16 cellular contexts compared by ENCODE assay signal in the genomic region with DNA sequence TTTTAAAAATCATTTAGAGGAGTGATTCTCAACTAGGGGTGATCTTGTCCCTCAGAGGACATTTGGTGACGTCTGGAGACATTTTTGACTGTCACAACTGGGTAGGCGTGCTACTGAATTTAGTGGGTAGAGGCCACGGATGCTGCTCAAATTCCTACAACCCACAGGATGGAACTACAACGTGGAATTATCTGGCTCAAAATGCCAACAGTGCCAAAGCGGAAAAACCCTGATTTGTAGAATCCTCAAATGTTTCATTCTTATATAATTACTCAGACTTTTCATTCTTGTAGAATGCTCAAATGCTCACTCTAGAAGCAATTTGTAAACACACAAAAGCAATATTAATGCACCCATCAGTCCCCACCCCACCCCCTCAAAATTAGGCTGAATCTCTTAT.
DNase-seq lines count a peak whose midpoint lies in the region; ATAC-seq and TF ChIP-seq lines count a peak whose summit lies in the region.
"Had no signal": no experiment of that assay in that cellular context is flagged by ENCODE, and none has a peak within 500 bp of the region (broad histone marks: within the 10 kb centered on the region; RNA-seq: fewer than 3 reads in every experiment).

No MANE protein-coding gene starts in this region.

- TF ChIP-seq CTCF in HFFc6 (IDR thresholded peaks at IDR 0.05) (no peak), fibroblast of villous mesenchyme (IDR thresholded peaks at IDR 0.05; ENCODE audit: insufficient read depth, low read depth, low read length) (no peak), smooth muscle cell (IDR thresholded peaks at IDR 0.05; ENCODE audit: borderline replicate concordance, insufficient read depth, poor library complexity, severe bottlenecking) (no peak), gastrocnemius medialis (IDR thresholded peaks at IDR 0.05 in 4 of 5, conservative IDR thresholded peaks at IDR 0.05 in 1 of 5) (no peak)

- H3K4me1 ChIP-seq in smooth muscle cell (ENCODE audit: low read depth): peaks cover 38% of the 10 kb centered on the region
- peaks cover 5 to 18% of the 10 kb centered on the region in 2 donors for H3K4me1 ChIP-seq in gastrocnemius medialis

- H3K36me3 ChIP-seq in smooth muscle cell (ENCODE audit: low read depth): no peaks in the 10 kb centered on the region
- H3K36me3 ChIP-seq in gastrocnemius medialis: no peaks in the 10 kb centered on the region

- no peak overlapping the region for H3K4me3 ChIP-seq in fibroblast of villous mesenchyme (ENCODE audit: low read depth, low read length)
- H3K4me3 ChIP-seq in smooth muscle cell: no peak overlapping the region
- H3K4me3 ChIP-seq in gastrocnemius medialis: no peak overlapping the region
- H3K4me3 ChIP-seq: coronary artery, testis had no signal

- H4K20me1 ChIP-seq in smooth muscle cell (ENCODE audit: low read depth): no peaks in the 10 kb centered on the region

- peak; percentile 71 for DNase-seq in HFFc6
- peak; percentile 75 for DNase-seq in amniotic stem cell (lab: John Stamatoyannopoulos, UW)
- DNase-seq in fibroblast of villous mesenchyme (ENCODE audit: low read depth): peak; percentile 36
- DNase-seq in smooth muscle cell (lab: John Stamatoyannopoulos, UW; ENCODE audit: unreplicated experiment): no peak
- no peak for DNase-seq in gastrocnemius medialis
- no peak for DNase-seq in effector CD4-positive, alpha-beta T cell
- DNase-seq: activated naive CD4-positive, alpha-beta T cell treated with Interleukin-2 at 50 U/mL for 16 hours; KG1; NCI-H187; NCI-H526 treated with DMSO at 0.1 percent for 48 hours; nephron progenitor cell; SHP77; small intestine; testis had no signal

- H3K27ac Mint-ChIP-seq in HFFc6: peak overlapping the region; percentile 86
- H3K27ac Mint-ChIP-seq: nephron progenitor cell had no signal

- intact Hi-C loops in gastrocnemius medialis (cut with DNase I; ENCODE audit: low total_unique reads): no loop called here

- in situ Hi-C loops in gastrocnemius medialis (cut with MboI; ENCODE audit: low sequenced_read_pairs in 4 of 4): loop anchor here in 1 of 4 donors (25.0 kb wide), 1 partner anchor 364 kb away; no protein-coding TSS in a partner anchor

- no peaks in the 10 kb centered on the region for H3K79me2 ChIP-seq in smooth muscle cell (ENCODE audit: low read depth)

- peaks cover 19% of the 10 kb centered on the region for H3F3A ChIP-seq in smooth muscle cell (ENCODE audit: low read depth)

- H3K27me3 ChIP-seq in smooth muscle cell (ENCODE audit: low read depth) (no peaks in the 10 kb centered on the region), gastrocnemius medialis (no peaks in the 10 kb centered on the region)
- H3K27me3 ChIP-seq: testis had no signal

- no peak for TF ChIP-seq POLR2A in gastrocnemius medialis (IDR thresholded peaks at IDR 0.05)

- peak overlapping the region; percentile 87 for H3K27ac ChIP-seq in smooth muscle cell (ENCODE audit: low read depth)
- H3K27ac ChIP-seq in gastrocnemius medialis: no peak overlapping the region
- H3K27ac ChIP-seq: testis had no signal

- H3K27me3 Mint-ChIP-seq in HFFc6 (ENCODE audit: insufficient read depth): peaks cover 2% of the 10 kb centered on the region; the same call in 1 of the 2 replicates

- peaks cover 62% of the 10 kb centered on the region for H3K4me1 Mint-ChIP-seq in HFFc6 (ENCODE audit: low read depth)

- H2AFZ ChIP-seq in smooth muscle cell (ENCODE audit: low read depth): no peak overlapping the region

- H3K9me3 ChIP-seq in smooth muscle cell (replicated peaks; ENCODE audit: low read depth): no peaks in the 10 kb centered on the region
- no peaks in the 10 kb centered on the region for H3K9me3 ChIP-seq in gastrocnemius medialis
- H3K9me3 ChIP-seq: testis had no signal

- H3K9ac ChIP-seq in smooth muscle cell (ENCODE audit: low read depth): peak overlapping the region; percentile 70

- no peaks in the 10 kb centered on the region for H3K9me3 Mint-ChIP-seq in HFFc6

- H3K4me3 Mint-ChIP-seq in HFFc6: peak overlapping the region; percentile 42
- H3K4me3 Mint-ChIP-seq: nephron progenitor cell had no signal

- WGBS in smooth muscle cell (ENCODE audit: low lambda C conversion rate): 6% methylated on average over 5 of the region's 5 CpGs

- ATAC-seq in gastrocnemius medialis (no peak), GM21737 (IDR thresholded peaks at IDR 0.05; ENCODE audit: unreplicated experiment) (no peak)

- H3K36me3 Mint-ChIP-seq in HFFc6 (ENCODE audit: low read depth): no peaks in the 10 kb centered on the region

- H3K4me2 ChIP-seq in smooth muscle cell: peak overlapping the region; percentile 77

Comparison
In these comparisons a context has a peak if more than half of its experiments do, and no peak if none do; other contexts are left out.
1. DNase-seq: peak in HFFc6 (single experiment), amniotic stem cell (single experiment) and fibroblast of villous mesenchyme (single experiment); none in smooth muscle cell (single experiment), gastrocnemius medialis (0 of 2) and effector CD4-positive, alpha-beta T cell (single experiment).